Comparison of ENCODE assay signal across 18 cellular contexts in the genomic region with DNA sequence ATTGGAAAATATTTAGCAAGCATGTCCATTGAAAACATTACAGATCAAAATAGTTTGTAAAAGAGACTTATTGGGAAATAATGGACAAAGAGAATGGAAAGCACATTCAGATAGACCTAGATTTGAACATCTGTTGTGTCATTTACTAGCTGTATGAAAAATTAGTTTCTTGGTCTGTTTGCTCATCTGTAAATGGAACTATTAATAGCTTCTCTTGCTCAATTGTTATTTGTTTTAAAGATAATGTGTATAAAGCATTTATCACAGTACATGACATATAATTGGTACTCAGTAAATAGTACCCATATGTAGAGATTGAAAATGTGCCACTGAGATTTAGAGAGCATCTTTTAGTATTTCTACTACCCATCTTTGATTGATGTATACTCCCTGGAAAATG. TPM values are rescaled to one million over a fixed set of nuclear protein-coding genes. Genes with fewer than 3 reads are reported as not detected.
DNase-seq lines count a peak whose midpoint lies in the region; ATAC-seq, FAIRE-seq and TF ChIP-seq lines count a peak whose summit lies in the region.
"Had no signal": no experiment of that assay in that cellular context is flagged by ENCODE, and none has a peak within 500 bp of the region (broad histone marks: within the 10 kb centered on the region; RNA-seq: fewer than 3 reads in every experiment).

No MANE protein-coding gene starts in this region.

- H3K4me3 Mint-ChIP-seq in activated CD8-positive, alpha-beta T cell treated with anti-CD3 and anti-CD28 coated beads, Interleukin-2, amount 10 ng/mL, durations not matched to agents 7 days and 5 days, result peak overlapping the region; percentile 69
- no peak overlapping the region for H3K4me3 Mint-ChIP-seq in activated CD8-positive, alpha-beta T cell treated with anti-CD3 and anti-CD28 coated beads for 36 hours
- no peak overlapping the region for H3K4me3 Mint-ChIP-seq in CD8-positive, alpha-beta T cell
- H3K4me3 Mint-ChIP-seq in T-helper 17 cell, result no peak overlapping the region

- no peak for ATAC-seq in activated CD8-positive, alpha-beta T cell treated with anti-CD3 and anti-CD28 coated beads, Interleukin-2, amount 10 ng/mL, durations not matched to agents 7 days and 5 days
- ATAC-seq in activated CD8-positive, alpha-beta T cell treated with anti-CD3 and anti-CD28 coated beads for 36 hours, result no peak
- ATAC-seq in CD8-positive, alpha-beta T cell, result no peak
- no peak for ATAC-seq in T-helper 17 cell
- no peak for ATAC-seq in HG02642 (IDR thresholded peaks at IDR 0.05; ENCODE audit: poor library complexity, unreplicated experiment)
- no peak for ATAC-seq in GM21825 (IDR thresholded peaks at IDR 0.05; ENCODE audit: unreplicated experiment)
- ATAC-seq: Right ventricle myocardium inferior had no signal

- H2AFZ ChIP-seq in PC-9, result no peak overlapping the region

- peaks cover 28% of the 10 kb centered on the region for H3K4me1 Mint-ChIP-seq in activated CD8-positive, alpha-beta T cell treated with anti-CD3 and anti-CD28 coated beads, Interleukin-2, amount 10 ng/mL, durations not matched to agents 7 days and 5 days (ENCODE audit: low read depth)
- peaks cover 18% of the 10 kb centered on the region for H3K4me1 Mint-ChIP-seq in activated CD8-positive, alpha-beta T cell treated with anti-CD3 and anti-CD28 coated beads for 36 hours (ENCODE audit: low read depth)
- H3K4me1 Mint-ChIP-seq in CD8-positive, alpha-beta T cell (ENCODE audit: low read depth), result peaks cover 18% of the 10 kb centered on the region
- peaks cover 8% of the 10 kb centered on the region for H3K4me1 Mint-ChIP-seq in T-helper 17 cell

- no peak for DNase-seq in activated CD8-positive, alpha-beta T cell treated with anti-CD3 and anti-CD28 coated beads, Interleukin-2, amount 10 ng/mL, durations not matched to agents 7 days and 5 days
- no peak for DNase-seq in activated CD8-positive, alpha-beta T cell treated with anti-CD3 and anti-CD28 coated beads for 36 hours
- no peak for DNase-seq in CD8-positive, alpha-beta T cell
- DNase-seq in T-helper 17 cell, result no peak
- DNase-seq in PC-9, result no peak
- DNase-seq: ACHN, COR-L47, DMS53, NCI-H1048, NCI-H187, NCI-H446, NCI-H748 treated with DMSO at 0.1 percent for 48 hours had no signal

- H3K27ac Mint-ChIP-seq in activated CD8-positive, alpha-beta T cell treated with anti-CD3 and anti-CD28 coated beads, Interleukin-2, amount 10 ng/mL, durations not matched to agents 7 days and 5 days, result peak overlapping the region; percentile 97
- H3K27ac Mint-ChIP-seq in activated CD8-positive, alpha-beta T cell treated with anti-CD3 and anti-CD28 coated beads for 36 hours, result no peak overlapping the region
- H3K27ac Mint-ChIP-seq in CD8-positive, alpha-beta T cell, result peak overlapping the region; percentile 90
- H3K27ac Mint-ChIP-seq in T-helper 17 cell, result peak overlapping the region; percentile 94

- no TSS peak for BruUV-seq in PC-9 (replicated peaks; lab: Mats Ljungman, UMichigan)

- H3K9me3 ChIP-seq in CD8-positive, alpha-beta T cell (ENCODE audit: low read length), result peaks cover 4% of the 10 kb centered on the region
- H3K9me3 ChIP-seq in T-helper 17 cell (ENCODE audit: control insufficient read depth, low read length, poor library complexity, severe bottlenecking), result no peaks in the 10 kb centered on the region
- peaks cover 13% of the 10 kb centered on the region for H3K9me3 ChIP-seq in PC-9 (ENCODE audit: insufficient read depth, low read depth)

- no peak overlapping the region for H3K27ac ChIP-seq in CD8-positive, alpha-beta T cell (ENCODE audit: low read depth, low read length)
- H3K27ac ChIP-seq in PC-9, result no peak overlapping the region
- H3K27ac ChIP-seq: HL-60 had no signal

- H3K4me1 ChIP-seq in CD8-positive, alpha-beta T cell (ENCODE audit: insufficient read depth, low read length), result no peaks in the 10 kb centered on the region
- peaks cover 19% of the 10 kb centered on the region for H3K4me1 ChIP-seq in PC-9 (replicated peaks; ENCODE audit: insufficient read depth)

- H4K20me1 ChIP-seq in PC-9 (ENCODE audit: insufficient read depth), result no peaks in the 10 kb centered on the region

- H3K36me3 Mint-ChIP-seq in activated CD8-positive, alpha-beta T cell treated with anti-CD3 and anti-CD28 coated beads, Interleukin-2, amount 10 ng/mL, durations not matched to agents 7 days and 5 days (ENCODE audit: low read depth), result peaks cover 80% of the 10 kb centered on the region
- peaks cover 73% of the 10 kb centered on the region for H3K36me3 Mint-ChIP-seq in activated CD8-positive, alpha-beta T cell treated with anti-CD3 and anti-CD28 coated beads for 36 hours (ENCODE audit: low read depth)
- peaks cover 77% of the 10 kb centered on the region for H3K36me3 Mint-ChIP-seq in CD8-positive, alpha-beta T cell
- H3K36me3 Mint-ChIP-seq in T-helper 17 cell (ENCODE audit: low read depth), result peaks cover 14% of the 10 kb centered on the region

- no peaks in the 10 kb centered on the region for H3K27me3 ChIP-seq in CD8-positive, alpha-beta T cell (ENCODE audit: insufficient read depth, low read length)
- no peaks in the 10 kb centered on the region for H3K27me3 ChIP-seq in PC-9 (ENCODE audit: insufficient read depth, low read depth)

- POLR2A ChIA-PET in activated CD8-positive, alpha-beta T cell treated with anti-CD3 and anti-CD28 coated beads, Interleukin-2, amount 10 ng/mL, durations not matched to agents 7 days and 5 days (lab: Charles Lee), result no interaction called here
- POLR2A ChIA-PET in activated CD8-positive, alpha-beta T cell treated with anti-CD3 and anti-CD28 coated beads for 36 hours (lab: Charles Lee), result no interaction called here
- POLR2A ChIA-PET in CD8-positive, alpha-beta T cell (lab: Charles Lee), result interaction anchor here (0.5 kb wide), 1 partner anchor 11 kb away, joined by 3 read pairs; no protein-coding TSS in a partner anchor
- POLR2A ChIA-PET in PC-9 (lab: Charles Lee; ENCODE audit: unreplicated experiment), result no interaction called here

- no peak overlapping the region for H3K4me2 ChIP-seq in PC-9

- no peaks in the 10 kb centered on the region for H3K79me2 ChIP-seq in PC-9 (ENCODE audit: low read depth)

- peaks cover 34% of the 10 kb centered on the region for H3K9me3 Mint-ChIP-seq in activated CD8-positive, alpha-beta T cell treated with anti-CD3 and anti-CD28 coated beads, Interleukin-2, amount 10 ng/mL, durations not matched to agents 7 days and 5 days (ENCODE audit: insufficient read depth)
- peaks cover 26% of the 10 kb centered on the region for H3K9me3 Mint-ChIP-seq in activated CD8-positive, alpha-beta T cell treated with anti-CD3 and anti-CD28 coated beads for 36 hours
- peaks cover 22% of the 10 kb centered on the region for H3K9me3 Mint-ChIP-seq in CD8-positive, alpha-beta T cell

- intact Hi-C loops in activated CD8-positive, alpha-beta T cell treated with anti-CD3 and anti-CD28 coated beads for 36 hours (cut with micrococcal nuclease), result no loop called here
- intact Hi-C loops in CD8-positive, alpha-beta T cell (cut with DNase I, micrococcal nuclease), result loop anchor here in 1 of 2 experiments (2.0 kb wide), 1 partner anchor 14 kb away; no protein-coding TSS in a partner anchor
- intact Hi-C loops in PC-9 (cut with micrococcal nuclease; ENCODE audit: unreplicated experiment), result no loop called here

- H3F3A ChIP-seq in PC-9 (ENCODE audit: insufficient read depth, low read depth), result peaks cover 10% of the 10 kb centered on the region; the same call in 1 of the 2 replicates

- no peaks in the 10 kb centered on the region for H3K9me2 ChIP-seq in PC-9 (ENCODE audit: insufficient read depth)

- TF ChIP-seq CTCF in activated CD8-positive, alpha-beta T cell treated with anti-CD3 and anti-CD28 coated beads for 36 hours (IDR thresholded peaks at IDR 0.05), result no peak
- TF ChIP-seq CTCF in CD8-positive, alpha-beta T cell (IDR thresholded peaks at IDR 0.05), result no peak
- TF ChIP-seq CTCF in PC-9 (conservative IDR thresholded peaks at IDR 0.05), result no peak

- H3K27me3 Mint-ChIP-seq in activated CD8-positive, alpha-beta T cell treated with anti-CD3 and anti-CD28 coated beads, Interleukin-2, amount 10 ng/mL, durations not matched to agents 7 days and 5 days (ENCODE audit: low read depth), result no peaks in the 10 kb centered on the region
- H3K27me3 Mint-ChIP-seq in activated CD8-positive, alpha-beta T cell treated with anti-CD3 and anti-CD28 coated beads for 36 hours, result no peaks in the 10 kb centered on the region
- H3K27me3 Mint-ChIP-seq in CD8-positive, alpha-beta T cell (ENCODE audit: low read depth), result no peaks in the 10 kb centered on the region
- H3K27me3 Mint-ChIP-seq in T-helper 17 cell, result no peaks in the 10 kb centered on the region

- CTCF ChIA-PET in activated CD8-positive, alpha-beta T cell treated with anti-CD3 and anti-CD28 coated beads, Interleukin-2, amount 10 ng/mL, durations not matched to agents 7 days and 5 days (lab: Charles Lee), result no interaction called here
- CTCF ChIA-PET in activated CD8-positive, alpha-beta T cell treated with anti-CD3 and anti-CD28 coated beads for 36 hours (lab: Charles Lee), result interaction anchor here (0.9 kb wide), 1 partner anchor 9 kb away, joined by 3 read pairs; no protein-coding TSS in a partner anchor
- CTCF ChIA-PET in CD8-positive, alpha-beta T cell (lab: Charles Lee), result no interaction called here
- CTCF ChIA-PET in PC-9 (lab: Charles Lee), result no interaction called here

- H3K36me3 ChIP-seq in CD8-positive, alpha-beta T cell (ENCODE audit: insufficient read depth, low read length), result no peaks in the 10 kb centered on the region
- H3K36me3 ChIP-seq in PC-9 (ENCODE audit: low read depth), result peaks cover 54% of the 10 kb centered on the region

- peak; percentile 98 for FAIRE-seq in islet of Langerhans (lab: Jason Lieb, UNC)
- FAIRE-seq: H54 had no signal

- H3K4me3 ChIP-seq in CD8-positive, alpha-beta T cell (ENCODE audit: low read depth, low read length), result no peak overlapping the region
- no peak overlapping the region for H3K4me3 ChIP-seq in PC-9

RNA-seq across cellular contexts. Expression of gene RPAP2, which starts 25.9 kb away (rescaled TPM):
- 10 to 100 TPM; 32.9 to 36.2 TPM for total RNA-seq in activated CD8-positive, alpha-beta T cell treated with anti-CD3 and anti-CD28 coated beads, Interleukin-2, amount 10 ng/mL, durations not matched to agents 7 days and 5 days
- 10 to 100 TPM; 31.5 to 32.2 TPM for total RNA-seq in activated CD8-positive, alpha-beta T cell treated with anti-CD3 and anti-CD28 coated beads for 36 hours
- total RNA-seq in CD8-positive, alpha-beta T cell, result 10 to 100 TPM; 29.4 to 33.9 TPM
- total RNA-seq in T-helper 17 cell (10 to 100 TPM; 25.4 to 29.1 TPM), PC-9 (2021) (14.0 and 20.3 TPM in 2 replicates)

RNA-seq across cellular contexts. Expression of gene GLMN, which starts 26.0 kb away (rescaled TPM):
- 10 to 100 TPM; 18.4 to 21.9 TPM for total RNA-seq in activated CD8-positive, alpha-beta T cell treated with anti-CD3 and anti-CD28 coated beads, Interleukin-2, amount 10 ng/mL, durations not matched to agents 7 days and 5 days
- 10 to 100 TPM; 16.8 TPM for total RNA-seq in activated CD8-positive, alpha-beta T cell treated with anti-CD3 and anti-CD28 coated beads for 36 hours
- total RNA-seq in CD8-positive, alpha-beta T cell, result 1 to 10 TPM; 9.2 to 9.5 TPM
- total RNA-seq in T-helper 17 cell (10 to 100 TPM; 11.0 to 13.2 TPM), PC-9 (2021) (7.4 and 8.0 TPM in 2 replicates)
